In the genomic region with DNA sequence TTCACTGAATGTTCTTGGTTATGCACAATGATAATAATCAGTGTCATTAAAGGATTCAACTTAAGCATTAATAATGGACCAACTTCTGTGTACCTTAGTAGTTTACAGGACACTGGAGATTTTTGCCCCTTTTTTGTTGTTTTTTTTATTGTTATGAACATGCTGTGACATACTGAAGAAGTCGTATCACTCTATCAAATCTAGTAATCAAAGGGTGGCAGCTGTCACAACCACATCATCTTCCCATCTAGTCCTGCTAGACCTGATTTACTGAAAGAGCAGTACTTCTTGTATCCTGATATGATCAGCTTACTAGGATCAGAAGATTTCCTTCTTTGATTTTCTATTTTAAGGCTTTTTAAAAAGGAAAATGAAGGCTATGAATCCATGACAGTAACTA, we compare ENCODE assay signal across 18 cellular contexts.
"Had no signal": no experiment of that assay in that cellular context is flagged by ENCODE, and none has a peak within 500 bp of the region (broad histone marks: within the 10 kb centered on the region; RNA-seq: fewer than 3 reads in every experiment).

No MANE protein-coding gene starts in this region.

- ATAC-seq: naive thymus-derived CD4-positive, alpha-beta T cell; naive thymus-derived CD8-positive, alpha-beta T cell; natural killer cell; pancreas; psoas muscle; right cardiac atrium; right lobe of liver; sciatic nerve had no signal

- H3K9me3 ChIP-seq: neutrophil, ovary, pancreas, prostate gland, psoas muscle, right atrium auricular region, right lobe of liver, sigmoid colon had no signal

- H3K4me2 ChIP-seq: neural progenitor cell, smooth muscle cell had no signal

- H3K27ac ChIP-seq: neural progenitor cell, neutrophil, ovary, pancreas, parathyroid adenoma, prostate gland, psoas muscle, right atrium auricular region, right lobe of liver, sigmoid colon, skin epidermis, spleen had no signal

- H3K79me2 ChIP-seq: parathyroid adenoma had no signal

- H3K9ac ChIP-seq: neural progenitor cell, parathyroid adenoma had no signal

- H3K36me3 ChIP-seq: neural progenitor cell, neutrophil, ovary, pancreas, prostate gland, right atrium auricular region, right lobe of liver, sigmoid colon, spleen had no signal

- H2AFZ ChIP-seq: neural progenitor cell, parathyroid adenoma had no signal

- H3K27me3 ChIP-seq: neural progenitor cell, neutrophil, ovary, pancreas, right atrium auricular region, right lobe of liver, sigmoid colon had no signal

- H3K4me3 ChIP-seq: neural progenitor cell, ovary, pancreas, prostate gland, psoas muscle, right atrium auricular region, right lobe of liver, sigmoid colon, skin epidermis, smooth muscle cell, spleen had no signal
